22 cellular contexts compared by ENCODE assay signal in the genomic region with DNA sequence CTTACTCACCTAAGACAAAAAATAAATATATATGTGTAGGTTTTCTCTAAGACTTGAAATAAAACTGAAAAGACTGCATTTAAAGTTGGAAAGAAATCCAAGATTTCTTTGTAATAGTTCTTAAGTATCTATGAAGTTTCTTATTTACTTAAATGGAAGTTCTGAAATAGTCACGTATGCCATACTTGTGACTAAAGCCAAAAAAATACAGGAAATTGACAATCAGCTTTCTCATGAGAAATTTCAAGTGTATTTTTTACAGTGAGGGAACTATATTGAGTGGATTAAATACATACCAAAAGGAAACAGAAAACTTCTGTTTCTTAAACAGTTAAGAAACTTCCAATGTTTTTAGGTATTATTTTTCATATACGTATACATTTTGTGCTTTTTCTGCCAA.
"Had no signal": no experiment of that assay in that cellular context is flagged by ENCODE, and none has a peak within 500 bp of the region (broad histone marks: within the 10 kb centered on the region; RNA-seq: fewer than 3 reads in every experiment).

No MANE protein-coding gene starts in this region.

- H3K27me3 ChIP-seq: gastrocnemius medialis, pancreas, right atrium auricular region, tibial artery had no signal

- H3K4me3 ChIP-seq: gastrocnemius medialis, pancreas, psoas muscle, right atrium auricular region, tibial artery had no signal

- DNase-seq: activated CD4-positive, alpha-beta memory T cell treated with anti-CD3 and anti-CD28 coated beads, Interleukin-2, amount 10 ng/mL, durations not matched to agents 7 days and 5 days; activated CD4-positive, alpha-beta T cell treated with anti-CD3 and anti-CD28 coated beads, Interleukin-2, amount 10 ng/mL, durations not matched to agents 24 days and 14 days; activated effector memory CD4-positive, alpha-beta T cell treated with anti-CD3 and anti-CD28 coated beads, Interleukin-2, amount 50 U/mL, for 16 hours; activated naive CD4-positive, alpha-beta T cell treated with anti-CD3 and anti-CD28 coated beads, Interleukin-2, amount 50 U/mL, for 16 hours; activated naive CD8-positive, alpha-beta T cell treated with anti-CD3 and anti-CD28 coated beads, Interleukin-2, amount 50 U/mL, for 24 hours; activated T-cell treated with anti-CD3 and anti-CD28 coated beads, Interleukin-2, amount 50 U/mL, for 72 hours; anterior cingulate cortex; caudate nucleus; dermis blood vessel endothelial cell; effector memory CD4-positive, alpha-beta T cell; gastrocnemius medialis; hippocampal formation; midbrain; natural killer cell; pancreas; psoas muscle; stimulated activated CD4-positive, alpha-beta T cell treated with anti-CD3 and anti-CD28 coated beads, Interleukin-1b, Interleukin-23, amount 100 ng/mL, for 48 hours; substantia nigra; tibial artery had no signal

- ATAC-seq: activated CD4-positive, CD25-positive, alpha-beta regulatory T cell treated with anti-CD3 and anti-CD28 coated beads, Interleukin-2, amount 50 U/mL, for 24 hours; activated naive CD8-positive, alpha-beta T cell treated with anti-CD3 and anti-CD28 coated beads, Interleukin-2, amount 50 U/mL, for 24 hours; activated T-cell treated with anti-CD3 and anti-CD28 coated beads, Interleukin-2, amount 50 U/mL, for 72 hours; gastrocnemius medialis; natural killer cell; pancreas; psoas muscle had no signal

- H3K36me3 ChIP-seq: gastrocnemius medialis, pancreas, right atrium auricular region, tibial artery had no signal

- H3K4me1 ChIP-seq: gastrocnemius medialis, pancreas, psoas muscle, right atrium auricular region had no signal

- H3K27ac ChIP-seq: gastrocnemius medialis, pancreas, psoas muscle, right atrium auricular region, tibial artery, VCaP had no signal

- H3K9me3 ChIP-seq: gastrocnemius medialis, pancreas, psoas muscle, right atrium auricular region, tibial artery had no signal
